In genomic region chr2:49004046-49004626, GRCh38 we compare ENCODE assay signal across 12 cellular contexts.
DNase-seq lines count a peak whose midpoint lies in the region; ATAC-seq and TF ChIP-seq lines count a peak whose summit lies in the region.
"Had no signal": no experiment of that assay in that cellular context is flagged by ENCODE, and none has a peak within 500 bp of the region (broad histone marks: within the 10 kb centered on the region; RNA-seq: fewer than 3 reads in every experiment).

No MANE protein-coding gene starts in this region.

- CTCF ChIA-PET in GM10248 (lab: Yijun Ruan, JAX) = interaction anchor here (1.0 to 2.4 kb wide), 2 partner anchors 10 to 12 kb away, joined by 3 to 8 read pairs; no protein-coding TSS in a partner anchor

- POLR2A ChIA-PET in GM10248 (lab: Yijun Ruan, JAX) = no interaction called here

- ATAC-seq in GM18909 (IDR thresholded peaks at IDR 0.05; ENCODE audit: poor library complexity, unreplicated experiment) = peak; percentile 58
- ATAC-seq in GM21737 (IDR thresholded peaks at IDR 0.05; ENCODE audit: unreplicated experiment) = peak; percentile 79
- peak; percentile 56 for ATAC-seq in HG03558 (IDR thresholded peaks at IDR 0.05; ENCODE audit: extremely low read depth, unreplicated experiment)
- no peak for ATAC-seq in HG02763 (IDR thresholded peaks at IDR 0.05; ENCODE audit: unreplicated experiment)
- ATAC-seq: naive thymus-derived CD8-positive, alpha-beta T cell had no signal

- DNase-seq in midbrain (lab: John Stamatoyannopoulos, UW) = peak; percentile 20
- DNase-seq in NCI-H345 treated with DMSO at 0.1 percent for 48 hours (lab: John Stamatoyannopoulos, UW; ENCODE audit: unreplicated experiment) = no peak
- DNase-seq in GM10248 (ENCODE audit: extremely low spot score) = no peak
- no peak for DNase-seq in GDM1 (lab: John Stamatoyannopoulos, UW)
- DNase-seq: activated T-cell treated with anti-CD3 and anti-CD28 coated beads, Interleukin-2, amount 50 U/mL, for 24 hours; naive thymus-derived CD8-positive, alpha-beta T cell; NCI-H2029; stimulated activated naive CD4-positive, alpha-beta T cell had no signal

- TF ChIP-seq CTCF in GM10248 (IDR thresholded peaks at IDR 0.05; ENCODE audit: control extremely low read depth, extremely low read depth, low read depth, missing control alignments) = no peak
